19 cellular contexts compared by ENCODE assay signal in the genomic region with DNA sequence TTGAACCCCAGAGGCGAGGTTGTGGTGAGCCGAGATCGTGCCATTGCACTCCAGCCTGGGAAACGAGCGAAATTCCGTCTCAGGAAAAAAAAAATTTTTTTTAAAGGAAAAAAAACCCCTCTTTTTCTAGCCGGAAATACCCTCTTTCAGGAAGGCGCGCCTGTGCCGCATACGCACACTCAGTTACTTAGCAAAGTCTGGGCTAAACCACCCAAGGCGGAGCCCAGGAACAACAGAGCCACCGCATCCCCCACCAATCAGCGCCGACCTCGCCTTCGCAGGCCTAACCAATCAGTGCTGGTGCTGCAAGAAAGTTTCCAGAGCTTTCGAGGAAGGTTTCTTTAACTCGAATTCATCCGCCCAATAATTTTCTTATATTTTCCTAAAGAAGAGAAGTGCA.
DNase-seq lines count a peak whose midpoint lies in the region; ATAC-seq and TF ChIP-seq lines count a peak whose summit lies in the region.
"Had no signal": no experiment of that assay in that cellular context is flagged by ENCODE, and none has a peak within 500 bp of the region (broad histone marks: within the 10 kb centered on the region; RNA-seq: fewer than 3 reads in every experiment).

No MANE protein-coding gene starts in this region.

- TF ChIP-seq CTCF in CD8-positive, alpha-beta T cell (IDR thresholded peaks at IDR 0.05): no peak
- TF ChIP-seq CTCF in chondrocyte (IDR thresholded peaks at IDR 0.05) (no peak), testis (IDR thresholded peaks at IDR 0.05) (no peak)

- CTCF ChIA-PET in CD8-positive, alpha-beta T cell (lab: Charles Lee): no interaction called here

- no peaks in the 10 kb centered on the region for H3K4me1 ChIP-seq in CD8-positive, alpha-beta T cell (ENCODE audit: insufficient read depth, low read length)
- no peaks in the 10 kb centered on the region for H3K4me1 ChIP-seq in testis

- DNase-seq in CD8-positive, alpha-beta T cell: no peak
- DNase-seq in chondrocyte (ENCODE audit: low spot score) (peak; percentile 44), naive B cell (no peak), testis (peak; percentile 78), DMS53 (lab: John Stamatoyannopoulos, UW) (no peak), AG20443 (ENCODE audit: low spot score) (no peak)
- no peak for DNase-seq in stimulated activated CD4-positive, alpha-beta T cell treated with anti-CD3 and anti-CD28 coated beads, Interleukin-12 subunit alpha, Interleukin-12 subunit beta, amount 100 ng/mL, for 4 hours
- DNase-seq: C1 segment of cervical spinal cord, GDM1, H9, MV-4-11, NCI-H1417, NCI-H187, NCI-H2107, NCI-H226, NCI-H524, NCI-H82, SHP77 had no signal

- no peaks in the 10 kb centered on the region for H3K36me3 ChIP-seq in CD8-positive, alpha-beta T cell (ENCODE audit: insufficient read depth, low read length)
- no peaks in the 10 kb centered on the region for H3K36me3 ChIP-seq in testis (ENCODE audit: low read depth, missing control alignments)

- H3K27ac ChIP-seq in CD8-positive, alpha-beta T cell (ENCODE audit: low read depth, low read length): no peak overlapping the region
- H3K27ac ChIP-seq in testis: peak overlapping the region in 1 of 2 donors; percentile 19
- H3K27ac ChIP-seq: KMS-11 had no signal

- no peaks in the 10 kb centered on the region for H3K27me3 Mint-ChIP-seq in CD8-positive, alpha-beta T cell (ENCODE audit: low read depth)
- H3K27me3 Mint-ChIP-seq in chondrocyte (ENCODE audit: low read depth) (no peaks in the 10 kb centered on the region), naive B cell (no peaks in the 10 kb centered on the region)

- TF ChIP-seq POLR2A in testis (IDR thresholded peaks at IDR 0.05): no peak

- no peaks in the 10 kb centered on the region for H3K4me1 Mint-ChIP-seq in CD8-positive, alpha-beta T cell (ENCODE audit: low read depth)
- H3K4me1 Mint-ChIP-seq in chondrocyte (ENCODE audit: low read depth) (no peaks in the 10 kb centered on the region), naive B cell (no peaks in the 10 kb centered on the region)
- H3K4me1 Mint-ChIP-seq: H9 had no signal

- ATAC-seq in CD8-positive, alpha-beta T cell: peak; percentile 63
- ATAC-seq in naive B cell (ENCODE audit: low read depth in 2 of 2): peak; percentile 48 to 52

- POLR2A ChIA-PET in CD8-positive, alpha-beta T cell (lab: Charles Lee): no interaction called here

- no peaks in the 10 kb centered on the region for H3K27me3 ChIP-seq in CD8-positive, alpha-beta T cell (ENCODE audit: insufficient read depth, low read length)
- no peaks in the 10 kb centered on the region for H3K27me3 ChIP-seq in testis

- no peaks in the 10 kb centered on the region for H3K9me3 ChIP-seq in CD8-positive, alpha-beta T cell (ENCODE audit: low read length)
- no peaks in the 10 kb centered on the region for H3K9me3 ChIP-seq in testis

- H3K27ac Mint-ChIP-seq in CD8-positive, alpha-beta T cell: no peak overlapping the region
- H3K27ac Mint-ChIP-seq in chondrocyte (ENCODE audit: unreplicated experiment) (no peak overlapping the region), naive B cell (peak overlapping the region in 1 of 6 donors; percentile 86)
- H3K27ac Mint-ChIP-seq: H9 had no signal

- H3K4me3 ChIP-seq in CD8-positive, alpha-beta T cell (ENCODE audit: low read depth, low read length): no peak overlapping the region
- H3K4me3 ChIP-seq in testis: peak overlapping the region; percentile 25 to 51

- WGBS in testis, 2 donors: 66 to 73% methylated on average over 20 of the region's 20 CpGs

- H3K36me3 Mint-ChIP-seq in CD8-positive, alpha-beta T cell: no peaks in the 10 kb centered on the region
- H3K36me3 Mint-ChIP-seq in chondrocyte (ENCODE audit: low read depth) (no peaks in the 10 kb centered on the region), naive B cell (no peaks in the 10 kb centered on the region)

- H3K4me3 Mint-ChIP-seq in CD8-positive, alpha-beta T cell: no peak overlapping the region
- H3K4me3 Mint-ChIP-seq in chondrocyte (ENCODE audit: unreplicated experiment) (no peak overlapping the region), naive B cell (no peak overlapping the region)
- H3K4me3 Mint-ChIP-seq: H9 had no signal

- intact Hi-C loops in CD8-positive, alpha-beta T cell (cut with DNase I, micrococcal nuclease): no loop called here
- intact Hi-C loops in testis (cut with DNase I; ENCODE audit: low total_unique reads): no loop called here

- peaks cover 25% of the 10 kb centered on the region for H3K9me3 Mint-ChIP-seq in CD8-positive, alpha-beta T cell
- peaks cover 37% of the 10 kb centered on the region for H3K9me3 Mint-ChIP-seq in chondrocyte (ENCODE audit: low read depth)
- peaks cover 0 to 25% (median 14%) of the 10 kb centered on the region in 7 donors for H3K9me3 Mint-ChIP-seq in naive B cell

Comparison
In these comparisons a context has a peak if more than half of its experiments do, and no peak if none do; other contexts are left out.
1. DNase-seq: peak in chondrocyte (single experiment) and testis (single experiment); none in CD8-positive, alpha-beta T cell (0 of 7), naive B cell (single experiment), DMS53 (single experiment), AG20443 (single experiment) and stimulated activated CD4-positive, alpha-beta T cell treated with anti-CD3 and anti-CD28 coated beads, Interleukin-12 subunit alpha, Interleukin-12 subunit beta, amount 100 ng/mL, for 4 hours (single experiment).